In genomic region chr3:13648060-13648743, GRCh38 we compare ENCODE assay signal across 8 cellular contexts.
A peak's percentile ranks its signal among the peaks of the same experiment; 100 is the strongest.
DNase-seq lines count a peak whose midpoint lies in the region; ATAC-seq, FAIRE-seq and TF ChIP-seq lines count a peak whose summit lies in the region.

No MANE protein-coding gene starts in this region.

- no peaks in the 10 kb centered on the region for H4K20me1 ChIP-seq in osteoblast (ENCODE audit: insufficient read depth, low read length)

- H3K27ac ChIP-seq in HUES64 (ENCODE audit: low read depth, low read length), result peak overlapping the region; percentile 53; the same call in 1 of the 2 replicates
- no peak overlapping the region for H3K27ac ChIP-seq in RWPE2 (ENCODE audit: poor library complexity, severe bottlenecking)
- no peak overlapping the region for H3K27ac ChIP-seq in osteoblast (ENCODE audit: low read depth, low read length)
- no peak overlapping the region for H3K27ac ChIP-seq in thoracic aorta

- H3K36me3 ChIP-seq in HUES64 (ENCODE audit: insufficient read depth, low read length) (no peaks in the 10 kb centered on the region), RWPE2 (ENCODE audit: low read depth) (no peaks in the 10 kb centered on the region), osteoblast (ENCODE audit: insufficient read depth, low read length) (no peaks in the 10 kb centered on the region), thoracic aorta (no peaks in the 10 kb centered on the region)

- TF ChIP-seq CTCF in RWPE2 (IDR thresholded peaks at IDR 0.05; ENCODE audit: poor library complexity, severe bottlenecking) (peak; percentile 97), osteoblast (IDR thresholded peaks at IDR 0.05; ENCODE audit: extremely low read depth, low read depth, low read length) (peak; percentile 97), thoracic aorta (IDR thresholded peaks at IDR 0.05) (peak; percentile 95)

- peaks cover 7% of the 10 kb centered on the region; the same call in 1 of the 2 replicates for H3K4me1 ChIP-seq in HUES64 (ENCODE audit: insufficient read depth, low read length)
- peaks cover 6% of the 10 kb centered on the region for H3K4me1 ChIP-seq in RWPE2 (ENCODE audit: insufficient read depth, poor library complexity, severe bottlenecking)
- H3K4me1 ChIP-seq in osteoblast (ENCODE audit: insufficient read depth, low read length), result peaks cover 11% of the 10 kb centered on the region
- peaks cover 6 to 14% of the 10 kb centered on the region in 2 donors for H3K4me1 ChIP-seq in thoracic aorta (ENCODE audit: control insufficient read depth in 1 of 2, low read depth in 2 of 2)

- H3K27me3 ChIP-seq in HUES64 (ENCODE audit: insufficient read depth, low read length) (peaks cover 3% of the 10 kb centered on the region; the same call in 1 of the 2 replicates), RWPE2 (ENCODE audit: insufficient read depth, poor library complexity, severe bottlenecking) (no peaks in the 10 kb centered on the region), osteoblast (ENCODE audit: insufficient read depth, low read length) (no peaks in the 10 kb centered on the region), thoracic aorta (replicated peaks; ENCODE audit: insufficient read depth) (no peaks in the 10 kb centered on the region)

- no peak overlapping the region for H2AFZ ChIP-seq in osteoblast (ENCODE audit: low read length)

- no peaks in the 10 kb centered on the region for H3K79me2 ChIP-seq in osteoblast (ENCODE audit: insufficient read depth, low read length)

- peak overlapping the region; percentile 83 for H3K9ac ChIP-seq in HUES64 (ENCODE audit: low read depth, low read length)

- H3K9me3 ChIP-seq in HUES64 (ENCODE audit: insufficient read depth, low read depth, low read length) (no peaks in the 10 kb centered on the region), RWPE2 (ENCODE audit: severe bottlenecking) (no peaks in the 10 kb centered on the region), osteoblast (ENCODE audit: low read depth, low read length) (no peaks in the 10 kb centered on the region), thoracic aorta (no peaks in the 10 kb centered on the region)

- DNase-seq in SIG-M5 treated with dmso at 0.1 percent for 504 hours (lab: John Stamatoyannopoulos, UW; ENCODE audit: unreplicated experiment) (peak; percentile 57), SIG-M5 (lab: John Stamatoyannopoulos, UW) (no peak), RWPE2 (ENCODE audit: low spot score) (no peak), activated gamma-delta T cell (lab: John Stamatoyannopoulos, UW) (peak; percentile 57), frontal cortex (ENCODE audit: low spot score in 2 of 2) (peak; percentile 87 to 88), osteoblast (ENCODE audit: insufficient read length, low spot score, missing footprints) (peak; percentile 99), thoracic aorta (ENCODE audit: low spot score) (peak; percentile 46)

- H3K4me3 ChIP-seq in HUES64 (ENCODE audit: low read length) (no peak overlapping the region), RWPE2 (ENCODE audit: severe bottlenecking) (no peak overlapping the region), osteoblast (ENCODE audit: insufficient read depth, low read length) (no peak overlapping the region), thoracic aorta (no peak overlapping the region)

- peak; percentile 80 for ATAC-seq in RWPE2 (ENCODE audit: low read depth)
- ATAC-seq in thoracic aorta (ENCODE audit: insufficient number of reproducible peaks, low FRiP score, low read depth), result peak; percentile 82

- peak overlapping the region; percentile 65 for H3K4me2 ChIP-seq in osteoblast (ENCODE audit: insufficient read depth, low read length)

- 14% methylated on average over 16 of the region's 16 CpGs for WGBS in HUES64

- FAIRE-seq in frontal cortex (lab: Jason Lieb, UNC), result no peak

Comparison
In these comparisons a context has a peak if more than half of its experiments do, and no peak if none do; other contexts are left out.
1. DNase-seq: peak in SIG-M5 treated with dmso at 0.1 percent for 504 hours (single experiment), activated gamma-delta T cell (single experiment), frontal cortex (2 of 2), osteoblast (single experiment) and thoracic aorta (single experiment); none in SIG-M5 (single experiment) and RWPE2 (single experiment).
2. Peak in every context shown above with its lines, with median percentiles within 50 percentile points of each other: CTCF ChIP-seq.